Comparison of ENCODE assay signal across 25 cellular contexts in genomic region chr11:65634905-65635731, GRCh38. TPM values are rescaled to one million over a fixed set of nuclear protein-coding genes. Genes with fewer than 3 reads are reported as not detected.
A peak's percentile ranks its signal among the peaks of the same experiment; 100 is the strongest.
DNase-seq lines count a peak whose midpoint lies in the region; ATAC-seq and TF ChIP-seq lines count a peak whose summit lies in the region.
"Had no signal": no experiment of that assay in that cellular context is flagged by ENCODE, and none has a peak within 500 bp of the region (broad histone marks: within the 10 kb centered on the region; RNA-seq: fewer than 3 reads in every experiment).

No MANE protein-coding gene starts in this region.

- CTCF ChIA-PET in MCF 10A (lab: Yijun Ruan, JAX): interaction anchor here (0.7 kb wide), 1 partner anchor 360 kb away, joined by 3 read pairs; no protein-coding TSS in a partner anchor

- no peak for TF ChIP-seq CTCF in chondrocyte (IDR thresholded peaks at IDR 0.05)
- no peak for TF ChIP-seq CTCF in MCF 10A (IDR thresholded peaks at IDR 0.05; ENCODE audit: unreplicated experiment)

- H3K4me1 Mint-ChIP-seq in activated T-cell treated with anti-CD3 and anti-CD28 coated beads, Interleukin-2, amount 50 U/mL, for 24 hours (ENCODE audit: low read depth): peaks cover 38% of the 10 kb centered on the region
- peaks cover 35% of the 10 kb centered on the region for H3K4me1 Mint-ChIP-seq in activated T-cell treated with anti-CD3 and anti-CD28 coated beads, Interleukin-2, amount 50 U/mL, for 4 hours (ENCODE audit: low read depth)
- H3K4me1 Mint-ChIP-seq in chondrocyte (ENCODE audit: low read depth) (peaks cover 20% of the 10 kb centered on the region), MCF 10A (ENCODE audit: insufficient read depth, unreplicated experiment) (peaks cover 6% of the 10 kb centered on the region)
- H3K4me1 Mint-ChIP-seq in stimulated activated effector memory CD8-positive, alpha-beta T cell treated with anti-CD3 and anti-CD28 coated beads, Interleukin-12 subunit alpha, Interleukin-12 subunit beta, amount 100 ng/mL, for 72 hours: peaks cover 55% of the 10 kb centered on the region

- H3K27me3 Mint-ChIP-seq in activated T-cell treated with anti-CD3 and anti-CD28 coated beads, Interleukin-2, amount 50 U/mL, for 24 hours: no peaks in the 10 kb centered on the region
- H3K27me3 Mint-ChIP-seq in activated T-cell treated with anti-CD3 and anti-CD28 coated beads, Interleukin-2, amount 50 U/mL, for 4 hours (ENCODE audit: low read depth): no peaks in the 10 kb centered on the region
- H3K27me3 Mint-ChIP-seq in chondrocyte (ENCODE audit: low read depth): no peaks in the 10 kb centered on the region
- H3K27me3 Mint-ChIP-seq in MCF 10A (ENCODE audit: insufficient read depth, unreplicated experiment): no peaks in the 10 kb centered on the region

- no peak for DNase-seq in activated T-cell treated with anti-CD3 and anti-CD28 coated beads, Interleukin-2, amount 50 U/mL, for 24 hours
- no peak for DNase-seq in activated T-cell treated with anti-CD3 and anti-CD28 coated beads, Interleukin-2, amount 50 U/mL, for 4 hours
- DNase-seq in chondrocyte (ENCODE audit: low spot score) (no peak), MCF 10A (ENCODE audit: unreplicated experiment) (no peak), NCI-H82 treated with DMSO at 0.1 percent for 48 hours (lab: John Stamatoyannopoulos, UW; ENCODE audit: unreplicated experiment) (no peak)
- DNase-seq in stimulated activated effector memory CD8-positive, alpha-beta T cell treated with anti-CD3 and anti-CD28 coated beads, Interleukin-12 subunit alpha, Interleukin-12 subunit beta, amount 100 ng/mL, for 72 hours (ENCODE audit: low spot score in 2 of 2): no peak
- DNase-seq: activated CD4-positive, alpha-beta T cell treated with anti-CD3 and anti-CD28 coated beads for 4 hours; activated naive CD4-positive, alpha-beta T cell treated with anti-CD3 and anti-CD28 coated beads, Interleukin-2, amount 50 U/mL, for 16 hours; BE2C; DMS153; effector CD8-positive, alpha-beta T cell; foreskin fibroblast; Karpas-422; kidney glomerular epithelial cell; NCI-H1436; NCI-H446; nephron progenitor cell; OCI-M1; retina; small intestine; stimulated activated CD4-positive, alpha-beta T cell treated with anti-CD3 and anti-CD28 coated beads, Interleukin-1b, Interleukin-23, amount 100 ng/mL, for 48 hours; trophoblast cell had no signal

- no TSS peak for BruUV-seq in MCF 10A (replicated peaks; lab: Mats Ljungman, UMichigan)

- intact Hi-C loops in MCF 10A (cut with micrococcal nuclease): no loop called here

- ATAC-seq in activated T-cell treated with anti-CD3 and anti-CD28 coated beads, Interleukin-2, amount 50 U/mL, for 4 hours: no peak
- no peak for ATAC-seq in stimulated activated effector memory CD8-positive, alpha-beta T cell treated with anti-CD3 and anti-CD28 coated beads, Interleukin-12 subunit alpha, Interleukin-12 subunit beta, amount 100 ng/mL, for 72 hours
- ATAC-seq: GM23338, heart left ventricle, SK-N-SH treated with all-trans-retinoic acid at 6 μM for 48 hours had no signal

- H3K9me3 Mint-ChIP-seq in activated T-cell treated with anti-CD3 and anti-CD28 coated beads, Interleukin-2, amount 50 U/mL, for 24 hours: no peaks in the 10 kb centered on the region
- no peaks in the 10 kb centered on the region for H3K9me3 Mint-ChIP-seq in activated T-cell treated with anti-CD3 and anti-CD28 coated beads, Interleukin-2, amount 50 U/mL, for 4 hours
- H3K9me3 Mint-ChIP-seq in chondrocyte (ENCODE audit: low read depth): no peaks in the 10 kb centered on the region
- no peaks in the 10 kb centered on the region for H3K9me3 Mint-ChIP-seq in stimulated activated effector memory CD8-positive, alpha-beta T cell treated with anti-CD3 and anti-CD28 coated beads, Interleukin-12 subunit alpha, Interleukin-12 subunit beta, amount 100 ng/mL, for 72 hours
- no peaks in the 10 kb centered on the region for H3K9me3 Mint-ChIP-seq in MCF 10A (ENCODE audit: unreplicated experiment)
- H3K9me3 Mint-ChIP-seq: GM23338, nephron progenitor cell had no signal

- POLR2A ChIA-PET in MCF 10A (lab: Yijun Ruan, JAX): no interaction called here

- no peak overlapping the region for H3K4me3 Mint-ChIP-seq in activated T-cell treated with anti-CD3 and anti-CD28 coated beads, Interleukin-2, amount 50 U/mL, for 24 hours
- H3K4me3 Mint-ChIP-seq in activated T-cell treated with anti-CD3 and anti-CD28 coated beads, Interleukin-2, amount 50 U/mL, for 4 hours: no peak overlapping the region
- no peak overlapping the region for H3K4me3 Mint-ChIP-seq in chondrocyte (ENCODE audit: unreplicated experiment)
- H3K4me3 Mint-ChIP-seq in stimulated activated effector memory CD8-positive, alpha-beta T cell treated with anti-CD3 and anti-CD28 coated beads, Interleukin-12 subunit alpha, Interleukin-12 subunit beta, amount 100 ng/mL, for 72 hours: no peak overlapping the region
- no peak overlapping the region for H3K4me3 Mint-ChIP-seq in MCF 10A (ENCODE audit: unreplicated experiment)
- H3K4me3 Mint-ChIP-seq: GM23338, nephron progenitor cell had no signal

- peak overlapping the region; percentile 74 for H3K27ac Mint-ChIP-seq in activated T-cell treated with anti-CD3 and anti-CD28 coated beads, Interleukin-2, amount 50 U/mL, for 24 hours
- H3K27ac Mint-ChIP-seq in chondrocyte (ENCODE audit: unreplicated experiment): peak overlapping the region; percentile 57
- H3K27ac Mint-ChIP-seq in stimulated activated effector memory CD8-positive, alpha-beta T cell treated with anti-CD3 and anti-CD28 coated beads, Interleukin-12 subunit alpha, Interleukin-12 subunit beta, amount 100 ng/mL, for 72 hours: peak overlapping the region; percentile 94
- H3K27ac Mint-ChIP-seq in MCF 10A (ENCODE audit: low read depth, unreplicated experiment): no peak overlapping the region
- H3K27ac Mint-ChIP-seq: GM23338, nephron progenitor cell had no signal

- peaks cover 91% of the 10 kb centered on the region for H3K36me3 Mint-ChIP-seq in activated T-cell treated with anti-CD3 and anti-CD28 coated beads, Interleukin-2, amount 50 U/mL, for 24 hours (ENCODE audit: low read depth)
- H3K36me3 Mint-ChIP-seq in activated T-cell treated with anti-CD3 and anti-CD28 coated beads, Interleukin-2, amount 50 U/mL, for 4 hours (ENCODE audit: insufficient read depth): peaks cover 6% of the 10 kb centered on the region
- H3K36me3 Mint-ChIP-seq in chondrocyte (ENCODE audit: low read depth) (peaks cover 17% of the 10 kb centered on the region), MCF 10A (ENCODE audit: insufficient read depth, unreplicated experiment) (peaks cover 45% of the 10 kb centered on the region)
- peaks cover 68% of the 10 kb centered on the region for H3K36me3 Mint-ChIP-seq in stimulated activated effector memory CD8-positive, alpha-beta T cell treated with anti-CD3 and anti-CD28 coated beads, Interleukin-12 subunit alpha, Interleukin-12 subunit beta, amount 100 ng/mL, for 72 hours

RNA-seq across cellular contexts. Expression of gene SIPA1, which starts 2.8 kb away (rescaled TPM):
- total RNA-seq in activated T-cell treated with anti-CD3 and anti-CD28 coated beads, Interleukin-2, amount 50 U/mL, for 4 hours: 100 to 1,000 TPM in 1 of 3 donors, 10 to 100 TPM in 2; 80.0 to 101 (median 95.4) TPM
- total RNA-seq in chondrocyte (22.7 to 33.3 TPM (median 27.4 TPM) in 3 replicates), MCF 10A (2022) (4.9 TPM in 2 replicates)

RNA-seq across cellular contexts. Expression of gene PCNX3, which starts 19.5 kb away (rescaled TPM):
- total RNA-seq in activated T-cell treated with anti-CD3 and anti-CD28 coated beads, Interleukin-2, amount 50 U/mL, for 4 hours: 10 to 100 TPM; 55.8 to 59.7 (median 59.5) TPM
- total RNA-seq in chondrocyte (32.6 to 57.7 TPM (median 36.3 TPM) in 3 replicates), MCF 10A (2022) (40.9 and 45.8 TPM in 2 replicates)

RNA-seq across cellular contexts. Expression of gene MAP3K11, which starts 21.1 kb away (rescaled TPM):
- 10 to 100 TPM; 71.8 to 87.1 (median 74.3) TPM for total RNA-seq in activated T-cell treated with anti-CD3 and anti-CD28 coated beads, Interleukin-2, amount 50 U/mL, for 4 hours
- total RNA-seq in chondrocyte (30.2 to 34.6 TPM (median 31.6 TPM) in 3 replicates), MCF 10A (2022) (35.2 and 39.7 TPM in 2 replicates)

RNA-seq across cellular contexts. Expression of gene RELA, which starts 27.6 kb away (rescaled TPM):
- total RNA-seq in activated T-cell treated with anti-CD3 and anti-CD28 coated beads, Interleukin-2, amount 50 U/mL, for 4 hours: 100 to 1,000 TPM; 108 to 118 (median 111) TPM
- 65.3 to 73.6 TPM (median 72.7 TPM) in 3 replicates for total RNA-seq in chondrocyte
- total RNA-seq in MCF 10A (2022): 82.1 and 83.0 TPM in 2 replicates

RNA-seq across cellular contexts. Expression of gene KCNK7, which starts 39.5 kb away (rescaled TPM):
- 1 to 10 TPM; 1.4 to 2.1 (median 1.4) TPM for total RNA-seq in activated T-cell treated with anti-CD3 and anti-CD28 coated beads, Interleukin-2, amount 50 U/mL, for 4 hours
- 0.22 to 0.44 TPM in 2 of 3 replicates, not detected in the other for total RNA-seq in chondrocyte
- 0.25 TPM in 1 of 2 replicates, not detected in the other for total RNA-seq in MCF 10A (2022)
- total RNA-seq: GM23338 had no signal
